ENCODE assay signal across 8 cellular contexts in the genomic region with DNA sequence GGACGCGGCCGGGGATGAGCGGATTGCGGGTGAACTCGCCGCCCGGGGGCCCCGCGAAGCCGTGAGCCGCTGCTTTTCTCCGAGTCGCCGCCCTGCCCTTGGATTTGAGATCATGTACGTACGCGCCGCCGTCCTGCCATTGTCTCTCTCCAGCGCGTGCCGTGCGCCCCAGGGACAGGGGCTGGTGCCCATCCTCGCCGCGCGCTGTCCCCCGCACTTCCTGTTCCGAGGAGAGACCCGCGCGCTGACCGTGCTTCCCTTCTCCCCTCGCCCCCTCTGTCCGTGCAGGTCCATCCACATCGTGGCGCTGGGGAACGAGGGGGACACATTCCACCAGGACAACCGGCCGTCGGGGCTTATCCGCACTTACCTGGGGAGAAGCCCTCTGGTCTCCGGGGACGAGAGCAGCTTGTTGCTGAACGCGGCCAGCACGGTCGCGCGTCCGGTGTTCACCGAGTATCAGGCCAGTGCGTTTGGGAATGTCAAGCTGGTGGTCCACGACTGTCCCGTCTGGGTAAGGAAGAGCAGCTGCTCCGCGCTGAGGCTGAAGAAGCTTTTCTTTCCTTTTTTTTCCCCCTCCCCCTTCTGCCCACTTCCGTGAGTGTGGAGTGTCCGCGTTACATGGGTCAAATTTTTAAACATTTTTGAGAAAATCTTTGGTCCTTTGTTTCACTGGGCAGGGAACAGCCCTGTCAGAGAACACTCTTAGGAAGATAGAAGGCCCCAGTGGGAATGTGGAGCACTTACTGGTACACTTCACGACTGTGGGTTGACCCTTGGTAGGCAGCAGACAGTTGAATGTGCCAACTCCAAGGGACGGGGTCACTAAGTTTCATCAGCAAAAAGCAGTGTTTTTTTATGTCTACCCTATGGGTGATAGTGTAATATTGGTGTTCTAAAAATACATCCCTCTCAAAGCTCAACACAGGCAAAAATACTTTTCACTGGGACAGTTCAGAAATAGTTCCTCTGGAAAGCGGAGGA. TPM values are rescaled to one million over a fixed set of nuclear protein-coding genes. Genes with fewer than 3 reads are reported as not detected.
A peak's percentile ranks its signal among the peaks of the same experiment; 100 is the strongest.
DNase-seq lines count a peak whose midpoint lies in the region; ATAC-seq and TF ChIP-seq lines count a peak whose summit lies in the region.

No MANE protein-coding gene starts in this region.

- no peaks in the 10 kb centered on the region for H3K27me3 ChIP-seq in endodermal cell (ENCODE audit: control insufficient read depth, insufficient read depth, low read length, poor library complexity, severe bottlenecking)
- peaks cover 13% of the 10 kb centered on the region for H3K27me3 ChIP-seq in mononuclear cell (ENCODE audit: insufficient read depth, low read length)
- no peaks in the 10 kb centered on the region for H3K27me3 ChIP-seq in suprapubic skin

- TF ChIP-seq CTCF in endodermal cell (conservative IDR thresholded peaks at IDR 0.05) (no peak), suprapubic skin (IDR thresholded peaks at IDR 0.05) (no peak)

- peak overlapping the region; percentile 90 for H3K4me3 Mint-ChIP-seq in endodermal cell

- DNase-seq in LHCN-M2 (ENCODE audit: low read depth) = peak; percentile 72
- DNase-seq in activated CD4-positive, alpha-beta T cell treated with anti-CD3 and anti-CD28 coated beads for 1 hour = peak; percentile 10
- DNase-seq in endodermal cell = peak; percentile 84
- DNase-seq in suprapubic skin (ENCODE audit: low spot score in 2 of 2) = peak; percentile 76 to 86
- no peak for DNase-seq in NCI-H446 treated with DMSO at 0.1 percent for 48 hours (lab: John Stamatoyannopoulos, UW)

- H3K4me1 Mint-ChIP-seq in endodermal cell = peaks cover 48% of the 10 kb centered on the region

- peak overlapping the region; percentile 98 for H3K9ac ChIP-seq in endodermal cell (ENCODE audit: extremely low read depth, low read length, poor library complexity, severe bottlenecking)

- 0 to 1% methylated on average over 31 to 64 of the region's 64 CpGs for WGBS in endodermal cell (ENCODE audit: insufficient coverage in 1 of 2, insufficient read length in 1 of 2), 2 experiments
- 6% methylated on average over 34 of the region's 64 CpGs for WGBS in suprapubic skin

- H3K9me3 ChIP-seq in endodermal cell (ENCODE audit: control insufficient read depth, low read length) = no peaks in the 10 kb centered on the region
- no peaks in the 10 kb centered on the region for H3K9me3 ChIP-seq in mononuclear cell (ENCODE audit: low read depth, low read length)
- no peaks in the 10 kb centered on the region for H3K9me3 ChIP-seq in suprapubic skin

- peaks cover 12% of the 10 kb centered on the region for H3K27me3 Mint-ChIP-seq in endodermal cell (ENCODE audit: insufficient read depth)

- H3K36me3 ChIP-seq in endodermal cell (ENCODE audit: control insufficient read depth, insufficient read depth, low read length) = peaks cover 73% of the 10 kb centered on the region
- H3K36me3 ChIP-seq in suprapubic skin = no peaks in the 10 kb centered on the region

- peak overlapping the region; percentile 90 for H3K27ac Mint-ChIP-seq in endodermal cell

- ATAC-seq in GM21786 (IDR thresholded peaks at IDR 0.05; ENCODE audit: unreplicated experiment) = peak; percentile 29

- H3K27ac ChIP-seq in endodermal cell (ENCODE audit: low read depth, low read length) = peak overlapping the region; percentile 84
- peak overlapping the region; percentile 94 for H3K27ac ChIP-seq in suprapubic skin

- H3K36me3 Mint-ChIP-seq in endodermal cell (ENCODE audit: low read depth) = peaks cover 46% of the 10 kb centered on the region

- H3K4me1 ChIP-seq in endodermal cell (ENCODE audit: control insufficient read depth, insufficient read depth, low read length) = peaks cover 8% of the 10 kb centered on the region
- peaks cover 6% of the 10 kb centered on the region for H3K4me1 ChIP-seq in mononuclear cell (ENCODE audit: insufficient read depth, low read length)
- H3K4me1 ChIP-seq in suprapubic skin = peaks cover 45% of the 10 kb centered on the region

- no peak for TF ChIP-seq POLR2A in suprapubic skin (IDR thresholded peaks at IDR 0.05)

- no peaks in the 10 kb centered on the region for H3K9me3 Mint-ChIP-seq in endodermal cell

- H3K4me3 ChIP-seq in GM08714 (ENCODE audit: low read length) = peak overlapping the region; percentile 72
- H3K4me3 ChIP-seq in endodermal cell (ENCODE audit: low read length) = peak overlapping the region; percentile 89
- peak overlapping the region; percentile 49 for H3K4me3 ChIP-seq in mononuclear cell (ENCODE audit: low read length)
- H3K4me3 ChIP-seq in suprapubic skin = peak overlapping the region; percentile 96

- no peak for TF ChIP-seq EP300 in suprapubic skin (IDR thresholded peaks at IDR 0.05)

RNA-seq across cellular contexts. Expression of a gene that starts 0.7 kb away (rescaled TPM):
- total RNA-seq in LHCN-M2 (2014; rRNA removed) = 285 and 300 TPM in 2 replicates
- 43.4 TPM for polyA plus RNA-seq in LHCN-M2 (2012)
- 100 to 1,000 TPM; 432 to 444 TPM for total RNA-seq in endodermal cell
- polyA plus RNA-seq in endodermal cell (2013, experiment 1 of 2) = 116 TPM
- polyA plus RNA-seq in endodermal cell (2013, experiment 2 of 2) = 147 TPM
- total RNA-seq in mononuclear cell = 23.3 TPM
- 10 to 100 TPM; 31.0 to 74.2 (median 46.3) TPM for total RNA-seq in suprapubic skin

RNA-seq across cellular contexts. Expression of a gene that starts 49.1 kb away (rescaled TPM):
- total RNA-seq in LHCN-M2 (2014; rRNA removed) (1.4 and 1.7 TPM in 2 replicates), endodermal cell (1 to 10 TPM in 1 of 2 donors, under 1 TPM in 1; 0.70 to 2.0 TPM), mononuclear cell (not detected), suprapubic skin (not detected)
- polyA plus RNA-seq in LHCN-M2 (2012) = 1.4 TPM
- polyA plus RNA-seq in endodermal cell (2013, experiment 1 of 2) = 0.36 TPM
- 0.33 TPM for polyA plus RNA-seq in endodermal cell (2013, experiment 2 of 2)
